1 cellular context compared by ENCODE assay signal in genomic region chr7:151062399-151063211, GRCh38.
TF ChIP-seq lines count a peak whose summit lies in the region.

No MANE protein-coding gene starts in this region.

TF ChIP-seq in endothelial cell of umbilical vein, 7 proteins besides CTCF, POLR2A, EP300 and RAD21:
- TF ChIP-seq GATA2 (IDR thresholded peaks at IDR 0.05; ENCODE audit: insufficient read depth, insufficient read length, low read depth, low read length) = no peak
- TF ChIP-seq, protein P1, sequence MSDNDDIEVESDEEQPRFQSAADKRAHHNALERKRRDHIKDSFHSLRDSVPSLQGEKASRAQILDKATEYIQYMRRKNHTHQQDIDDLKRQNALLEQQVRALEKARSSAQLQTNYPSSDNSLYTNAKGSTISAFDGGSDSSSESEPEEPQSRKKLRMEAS (IDR thresholded peaks at IDR 0.05; ENCODE audit: insufficient read depth, insufficient read length) = peak; percentile 29
